Comparison of ENCODE assay signal across 25 cellular contexts in genomic region chr5:76196886-76197489, GRCh38.
"Had no signal": no experiment of that assay in that cellular context is flagged by ENCODE, and none has a peak within 500 bp of the region (broad histone marks: within the 10 kb centered on the region; RNA-seq: fewer than 3 reads in every experiment).

No MANE protein-coding gene starts in this region.

- H3K4me3 ChIP-seq: esophagus squamous epithelium, heart right ventricle, lower lobe of right lung, ovary, psoas muscle, sigmoid colon, stomach, thyroid gland, vagina had no signal

- H3K36me3 ChIP-seq: esophagus squamous epithelium, heart right ventricle, lower lobe of right lung, ovary, sigmoid colon, stomach, thyroid gland, vagina had no signal

- H3K9me3 Mint-ChIP-seq: natural killer cell; stimulated activated effector memory CD8-positive, alpha-beta T cell treated with anti-CD3 and anti-CD28 coated beads, Interleukin-12 subunit alpha, Interleukin-12 subunit beta, amount 100 ng/mL, for 72 hours had no signal

- DNase-seq: dermis blood vessel endothelial cell; effector memory CD4-positive, alpha-beta T cell; erythroblast; esophagus squamous epithelium; foreskin melanocyte; glutamatergic neuron; heart right ventricle; hippocampal formation; left ventricle myocardium superior; lower lobe of right lung; natural killer cell; occipital lobe; ovary; posterior cingulate gyrus; psoas muscle; right cardiac atrium; sigmoid colon; stimulated activated CD4-positive, alpha-beta T cell treated with anti-CD3 and anti-CD28 coated beads, Interleukin-2, amount 100 ng/mL, for 24 hours; stimulated activated CD4-positive, alpha-beta T cell treated with anti-CD3 and anti-CD28 coated beads, Interleukin-4, amount 100 ng/mL, for 24 hours; stimulated activated naive CD4-positive, alpha-beta T cell treated with Interleukin-2 at 50 U/mL for 16 hours; stomach; thyroid gland; trophoblast cell had no signal

- H3K4me3 Mint-ChIP-seq: natural killer cell; stimulated activated effector memory CD8-positive, alpha-beta T cell treated with anti-CD3 and anti-CD28 coated beads, Interleukin-12 subunit alpha, Interleukin-12 subunit beta, amount 100 ng/mL, for 72 hours had no signal

- H3K36me3 Mint-ChIP-seq: natural killer cell; stimulated activated effector memory CD8-positive, alpha-beta T cell treated with anti-CD3 and anti-CD28 coated beads, Interleukin-12 subunit alpha, Interleukin-12 subunit beta, amount 100 ng/mL, for 72 hours had no signal

- H3K27ac ChIP-seq: esophagus squamous epithelium, heart right ventricle, lower lobe of right lung, ovary, psoas muscle, sigmoid colon, stomach, thyroid gland, vagina had no signal

- H3K4me1 ChIP-seq: psoas muscle, sigmoid colon, stomach, thyroid gland, vagina had no signal

- H3K9me3 ChIP-seq: esophagus squamous epithelium, heart right ventricle, lower lobe of right lung, ovary, psoas muscle, sigmoid colon, stomach, thyroid gland, vagina had no signal

- H3K27ac Mint-ChIP-seq: natural killer cell; stimulated activated effector memory CD8-positive, alpha-beta T cell treated with anti-CD3 and anti-CD28 coated beads, Interleukin-12 subunit alpha, Interleukin-12 subunit beta, amount 100 ng/mL, for 72 hours had no signal

- H3K27me3 ChIP-seq: ovary, sigmoid colon, thyroid gland, vagina had no signal
